ENCODE assay signal across 9 cellular contexts in the genomic region with DNA sequence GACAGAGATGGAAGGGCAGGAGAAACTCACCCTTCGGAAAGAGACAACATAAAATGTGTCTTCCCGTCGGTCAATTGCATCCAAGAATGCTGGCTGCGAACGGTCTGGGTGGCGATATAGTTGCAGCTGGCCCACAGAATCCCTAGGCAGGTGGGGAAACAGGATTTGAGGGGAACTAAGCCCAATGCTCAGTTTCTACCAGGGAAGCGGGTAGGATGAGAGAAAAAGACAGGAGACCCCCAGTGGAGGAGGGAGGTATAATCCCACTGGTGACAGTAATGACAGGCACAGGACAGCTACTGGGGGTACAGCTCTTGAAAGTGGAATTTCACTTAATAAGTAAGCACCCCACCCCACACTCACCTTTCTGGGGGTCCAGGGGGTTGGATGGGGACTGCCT. TPM values are rescaled to one million over a fixed set of nuclear protein-coding genes. Genes with fewer than 3 reads are reported as not detected.
DNase-seq lines count a peak whose midpoint lies in the region; ATAC-seq and TF ChIP-seq lines count a peak whose summit lies in the region.
"Had no signal": no experiment of that assay in that cellular context is flagged by ENCODE, and none has a peak within 500 bp of the region (broad histone marks: within the 10 kb centered on the region; RNA-seq: fewer than 3 reads in every experiment).

No MANE protein-coding gene starts in this region.

- no peak overlapping the region for H3K23ac ChIP-seq in IMR-90 (ENCODE audit: low read depth, low read length)

- dilution Hi-C loops in IMR-90 (cut with HindIII; ENCODE audit: low sequenced_read_pairs, unreplicated experiment), result no loop called here

- H3K36me3 ChIP-seq in IMR-90 (ENCODE audit: control insufficient read depth, insufficient read depth, low read length) (peaks cover 34% of the 10 kb centered on the region), ovary (no peaks in the 10 kb centered on the region)

- H2BK120ac ChIP-seq in IMR-90 (ENCODE audit: low read depth, low read length), result 0 out of 2 replicates have a peak overlapping the region, but pooled peaks have one; percentile 16

- BruUV-seq in IMR-90 (replicated peaks; lab: Mats Ljungman, UMichigan), result no TSS peak

- H4K5ac ChIP-seq in IMR-90 (ENCODE audit: low read depth, low read length), result no peak overlapping the region

- peaks cover 9% of the 10 kb centered on the region for H3K9me1 ChIP-seq in IMR-90 (ENCODE audit: insufficient read depth, low read length)

- in situ Hi-C loops in IMR-90 (cut with MboI; ENCODE audit: low sequenced_read_pairs), result loop anchor here (5.0 to 10.0 kb wide), 3 partner anchors 41 to 142 kb away; a partner anchor contains a TSS

- H3K79me1 ChIP-seq in IMR-90 (ENCODE audit: low read depth in 1 of 2, low read length in 2 of 2), result peaks cover 0 to 9% of the 10 kb centered on the region in 2 experiments; a peak in 1 of 4 replicates

- peak; percentile 28 for DNase-seq in DMS53 (lab: John Stamatoyannopoulos, UW)
- no peak for DNase-seq in DMS53 treated with DMSO at 0.1 percent for 48 hours (lab: John Stamatoyannopoulos, UW; ENCODE audit: unreplicated experiment)
- DNase-seq in IMR-90, result no peak
- peak in 1 of 2 donors; percentile 33 for DNase-seq in cardiac fibroblast (ENCODE audit: low read depth in 2 of 2)
- DNase-seq in ovary, result peak in 2 of 5 donors; percentile 16 to 37
- no peak for DNase-seq in DMS153 (lab: John Stamatoyannopoulos, UW)
- no peak for DNase-seq in middle frontal gyrus (ENCODE audit: extremely low spot score, low spot score)
- DNase-seq: T-helper 9 cell had no signal

- intact Hi-C loops in IMR-90 (cut with micrococcal nuclease), result loop anchor here (5.0 kb wide), 2 partner anchors 61 to 296 kb away; a partner anchor contains a TSS
- intact Hi-C loops in ovary (cut with DNase I), result loop anchor here in 2 of 4 donors (5.0 to 10.0 kb wide), 2 partner anchors 56 to 212 kb away; a partner anchor contains a TSS

- no peak overlapping the region for H3K27ac ChIP-seq in IMR-90 (ENCODE audit: insufficient read depth, low read length)
- no peak overlapping the region for H3K27ac ChIP-seq in ovary

- 0 out of 2 replicates have a peak overlapping the region, but pooled peaks have one; percentile 30 for H2AK5ac ChIP-seq in IMR-90 (ENCODE audit: low read depth, low read length)

- H2BK20ac ChIP-seq in IMR-90 (ENCODE audit: low read depth, low read length), result no peak overlapping the region

- H3K9me3 ChIP-seq in IMR-90 (ENCODE audit: control insufficient read depth, insufficient read depth, low read length) (no peaks in the 10 kb centered on the region), ovary (no peaks in the 10 kb centered on the region)

- no peak overlapping the region for H3K4ac ChIP-seq in IMR-90 (ENCODE audit: low read depth, low read length)

- no peak for TF ChIP-seq EP300 in ovary (IDR thresholded peaks at IDR 0.05)

- no peak for TF ChIP-seq POLR2A in IMR-90 (IDR thresholded peaks at IDR 0.05; ENCODE audit: low read depth, low read length)
- no peak for TF ChIP-seq POLR2A in ovary (IDR thresholded peaks at IDR 0.05)

- no peak overlapping the region for H3K56ac ChIP-seq in IMR-90 (ENCODE audit: extremely low read depth, insufficient read depth, low read length)

- peak overlapping the region; percentile 59 for H2AK9ac ChIP-seq in IMR-90 (replicated peaks; ENCODE audit: low read depth, low read length, poor library complexity)

- H4K91ac ChIP-seq in IMR-90 (ENCODE audit: insufficient read depth, low read depth, low read length), result peak overlapping the region; percentile 39; the same call in 1 of the 2 replicates

- H2BK15ac ChIP-seq in IMR-90 (ENCODE audit: low read depth, low read length), result no peak overlapping the region

- H3K4me3 ChIP-seq in IMR-90 (ENCODE audit: insufficient read depth, low read depth, low read length), result no peak overlapping the region
- no peak overlapping the region for H3K4me3 ChIP-seq in cardiac fibroblast (replicated peaks in 1 of 2; ENCODE audit: low read depth in 2 of 2, low read length in 2 of 2)
- no peak overlapping the region for H3K4me3 ChIP-seq in ovary

- H3K4me1 ChIP-seq in IMR-90 (ENCODE audit: control insufficient read depth, insufficient read depth, low read length) (peaks cover 23% of the 10 kb centered on the region), ovary (ENCODE audit: insufficient read depth) (peaks cover 11% of the 10 kb centered on the region)

- no peak overlapping the region for H4K8ac ChIP-seq in IMR-90 (ENCODE audit: low read depth in 2 of 2, low read length in 2 of 2)

- ATAC-seq in IMR-90 (ENCODE audit: low read depth) (no peak), HG03354 (IDR thresholded peaks at IDR 0.05; ENCODE audit: poor library complexity, severe bottlenecking, unreplicated experiment) (no peak)

- H3K27me3 ChIP-seq in IMR-90 (ENCODE audit: control insufficient read depth, insufficient read depth, low read length) (no peaks in the 10 kb centered on the region), ovary (no peaks in the 10 kb centered on the region)

- H3K18ac ChIP-seq in IMR-90 (ENCODE audit: low read depth, low read length), result no peak overlapping the region

- TF ChIP-seq CTCF in IMR-90 (conservative IDR thresholded peaks at IDR 0.05; ENCODE audit: low read depth, low read length) (peak; percentile 49), cardiac fibroblast (IDR thresholded peaks at IDR 0.05; ENCODE audit: low read depth, low read length) (peak; percentile 46), ovary (IDR thresholded peaks at IDR 0.05) (peak in 2 of 3 donors; percentile 43 to 49)

- H4K20me1 ChIP-seq in IMR-90 (ENCODE audit: insufficient read depth, low read length), result peaks cover 4% of the 10 kb centered on the region; the same call in 1 of the 2 replicates

- no peak overlapping the region for H3K4me2 ChIP-seq in IMR-90 (ENCODE audit: low read depth, low read length)

- POLR2A ChIA-PET in IMR-90 (lab: Charles Lee; ENCODE audit: unreplicated experiment), result no interaction called here

- TF ChIP-seq RAD21 in IMR-90 (IDR thresholded peaks at IDR 0.05; ENCODE audit: low read length), result peak; percentile 44

- no peak overlapping the region for H3K9ac ChIP-seq in IMR-90 (ENCODE audit: low read depth, low read length)

- H2BK5ac ChIP-seq in IMR-90 (ENCODE audit: low read depth, low read length, poor library complexity, severe bottlenecking), result no peak overlapping the region

- no CpG with 5 or more reads among the region's 7 CpGs for WGBS in IMR-90 (ENCODE audit: extremely low coverage in 2 of 2, insufficient read length in 1 of 2), 2 experiments
- 72 to 77% (median 74%) methylated on average over 7 of the region's 7 CpGs for WGBS in ovary, 3 donors

- CTCF ChIA-PET in IMR-90 (lab: Yijun Ruan, JAX), result interaction anchor here (0.6 to 1.9 kb wide), 2 partner anchors 9 to 45 kb away, joined by 6 read pairs; no protein-coding TSS in a partner anchor

- H2AFZ ChIP-seq in IMR-90 (replicated peaks; ENCODE audit: low read length, poor library complexity), result no peak overlapping the region

- no peak overlapping the region for H3K14ac ChIP-seq in IMR-90 (replicated peaks; ENCODE audit: low read depth, low read length)

TF ChIP-seq in IMR-90, 13 proteins besides CTCF, POLR2A, EP300 and RAD21:
- TF ChIP-seq, protein P1, sequence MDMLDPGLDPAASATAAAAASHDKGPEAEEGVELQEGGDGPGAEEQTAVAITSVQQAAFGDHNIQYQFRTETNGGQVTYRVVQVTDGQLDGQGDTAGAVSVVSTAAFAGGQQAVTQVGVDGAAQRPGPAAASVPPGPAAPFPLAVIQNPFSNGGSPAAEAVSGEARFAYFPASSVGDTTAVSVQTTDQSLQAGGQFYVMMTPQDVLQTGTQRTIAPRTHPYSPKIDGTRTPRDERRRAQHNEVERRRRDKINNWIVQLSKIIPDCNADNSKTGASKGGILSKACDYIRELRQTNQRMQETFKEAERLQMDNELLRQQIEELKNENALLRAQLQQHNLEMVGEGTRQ (IDR thresholded peaks at IDR 0.05; ENCODE audit: low read depth, low read length), result no peak
- peak; percentile 40 for TF ChIP-seq SMC3 (IDR thresholded peaks at IDR 0.05; ENCODE audit: low read depth, low read length)

RNA-seq across cellular contexts. Expression of a gene that starts 7.5 kb away (rescaled TPM):
- total RNA-seq in IMR-90 (2012; rRNA removed) (under 0.01 TPM in 1 of 2 replicates, not detected in the other), ovary (100 to 1,000 TPM in 6 of 7 donors, 10 to 100 TPM in 1; 58.5 to 334 (median 205) TPM)
- polyA plus RNA-seq in IMR-90 (2012; rRNA removed) (0.05 and 0.42 TPM in 2 replicates), ovary (100 to 1,000 TPM in 1 of 2 donors, 10 to 100 TPM in 1; 13.3 to 114 TPM)
- 0.05 and 0.15 TPM in 2 replicates for polyA plus RNA-seq in IMR-90 (2012; cell fraction: cytosol; rRNA removed)
- 1.1 and 1.4 TPM in 2 replicates for polyA plus RNA-seq in IMR-90 (2012; cell fraction: nucleus; rRNA removed; ENCODE audit: low replicate concordance)

RNA-seq across cellular contexts. Expression of a gene that starts 11.4 kb away (rescaled TPM):
- total RNA-seq in IMR-90 (2012; rRNA removed), result 5.3 and 7.9 TPM in 2 replicates
- polyA plus RNA-seq in IMR-90 (2012; rRNA removed), result 62.6 and 69.6 TPM in 2 replicates
- polyA plus RNA-seq in IMR-90 (2012; cell fraction: cytosol; rRNA removed), result 53.8 and 64.7 TPM in 2 replicates
- 85.2 and 131 TPM in 2 replicates for polyA plus RNA-seq in IMR-90 (2012; cell fraction: nucleus; rRNA removed; ENCODE audit: low replicate concordance)
- total RNA-seq in ovary, result 100 to 1,000 TPM in 1 of 7 donors, 10 to 100 TPM in 6; 27.8 to 100 (median 84.5) TPM
- 10 to 100 TPM; 37.9 to 70.3 TPM for polyA plus RNA-seq in ovary

RNA-seq across cellular contexts. Expression of a gene that starts 13.4 kb away (rescaled TPM):
- total RNA-seq in IMR-90 (2012; rRNA removed) (5.8 and 5.9 TPM in 2 replicates), ovary (1 to 10 TPM; 1.7 to 4.6 (median 4.1) TPM)
- polyA plus RNA-seq in IMR-90 (2012; rRNA removed) (3.4 and 3.6 TPM in 2 replicates), ovary (1 to 10 TPM; 4.2 to 5.5 TPM)
- 2.6 and 3.3 TPM in 2 replicates for polyA plus RNA-seq in IMR-90 (2012; cell fraction: cytosol; rRNA removed)
- 1.2 and 1.6 TPM in 2 replicates for polyA plus RNA-seq in IMR-90 (2012; cell fraction: nucleus; rRNA removed; ENCODE audit: low replicate concordance)

RNA-seq across cellular contexts. Expression of a gene that starts 35.1 kb away (rescaled TPM):
- total RNA-seq in IMR-90 (2012; rRNA removed) (not detected in 2 replicates), ovary (10 to 100 TPM in 5 of 7 donors, 1 to 10 TPM in 2; 2.4 to 44.1 (median 28.0) TPM)
- polyA plus RNA-seq in IMR-90 (2012; rRNA removed) (0.87 and 0.99 TPM in 2 replicates), ovary (10 to 100 TPM; 16.3 to 27.7 TPM)
- 0.55 and 1.3 TPM in 2 replicates for polyA plus RNA-seq in IMR-90 (2012; cell fraction: cytosol; rRNA removed)
- 3.9 and 5.7 TPM in 2 replicates for polyA plus RNA-seq in IMR-90 (2012; cell fraction: nucleus; rRNA removed; ENCODE audit: low replicate concordance)

RNA-seq across cellular contexts. Expression of a gene that starts 37.3 kb away (rescaled TPM):
- total RNA-seq in IMR-90 (2012; rRNA removed) (2.2 and 3.2 TPM in 2 replicates), ovary (10 to 100 TPM; 33.5 to 63.9 (median 43.9) TPM)
- polyA plus RNA-seq in IMR-90 (2012; rRNA removed) (16.2 and 18.7 TPM in 2 replicates), ovary (10 to 100 TPM; 34.4 to 53.1 TPM)
- polyA plus RNA-seq in IMR-90 (2012; cell fraction: cytosol; rRNA removed), result 12.7 and 14.1 TPM in 2 replicates
- 40.2 and 46.8 TPM in 2 replicates for polyA plus RNA-seq in IMR-90 (2012; cell fraction: nucleus; rRNA removed; ENCODE audit: low replicate concordance)

Comparison
In these comparisons a context has a peak if more than half of its experiments do, and no peak if none do; other contexts are left out.
1. RNA of a gene that starts 7.5 kb away (total RNA-seq): 58.5 to 334 TPM in ovary; under 0.01 TPM in IMR-90; every median in the first group is over 10 times any median in the second.
2. Peak in every context shown above with its lines, with median percentiles within 50 percentile points of each other: CTCF ChIP-seq.